In the genomic region with DNA sequence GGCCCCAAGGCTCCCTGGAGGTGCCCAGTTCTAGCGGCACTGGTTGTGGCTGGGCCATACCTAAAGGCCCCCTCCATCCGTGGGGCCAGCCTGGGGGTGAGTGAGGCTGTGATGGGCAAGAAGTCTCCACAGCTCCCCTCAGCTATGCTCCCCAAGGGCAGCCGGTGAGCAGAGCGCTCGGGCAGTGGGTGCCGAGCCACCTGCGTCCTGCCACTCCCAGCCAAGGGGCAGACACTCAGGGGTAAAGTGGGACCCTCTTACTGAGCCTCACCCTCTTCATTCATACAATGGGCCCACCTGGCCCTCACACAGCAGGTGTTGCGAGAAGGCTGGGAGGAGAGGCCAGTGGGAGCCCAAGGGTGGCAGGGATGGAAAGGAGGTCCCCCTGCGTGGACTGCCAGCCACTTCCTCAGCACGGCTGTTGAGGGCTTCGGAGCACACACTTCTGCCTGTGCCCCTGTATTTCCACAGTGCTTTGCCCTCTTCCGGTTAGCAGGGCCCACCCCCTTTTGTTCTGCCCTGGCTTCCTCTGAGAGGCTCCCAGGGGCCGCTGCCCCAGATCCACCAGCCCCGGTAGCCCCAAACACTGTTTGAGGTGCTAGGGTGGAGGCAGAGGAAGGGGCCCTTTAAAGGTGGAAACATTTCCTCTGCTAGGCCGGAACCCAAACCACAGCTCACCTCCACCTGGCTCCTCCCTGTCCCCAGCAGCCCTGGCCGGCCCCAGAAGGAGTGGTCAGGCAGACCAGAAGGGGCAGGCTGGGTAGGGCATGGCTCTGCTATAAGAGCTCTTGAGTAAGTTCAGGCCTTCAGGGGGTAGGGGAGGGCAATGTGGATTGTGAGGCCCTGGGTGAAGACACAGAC, we compare ENCODE assay signal across 8 cellular contexts. TPM values are rescaled to one million over a fixed set of nuclear protein-coding genes. Genes with fewer than 3 reads are reported as not detected.
DNase-seq lines count a peak whose midpoint lies in the region; ATAC-seq, FAIRE-seq and TF ChIP-seq lines count a peak whose summit lies in the region.

No MANE protein-coding gene starts in this region.

- H3K4me3 ChIP-seq in BLaER1: 0 out of 2 replicates have a peak overlapping the region, but pooled peaks have one; percentile 2

- no peak for FAIRE-seq in H54 (lab: Jason Lieb, UNC)

- peak overlapping the region; percentile 74 to 94 (median 86) for H3K27ac Mint-ChIP-seq in naive B cell

- H3K27me3 Mint-ChIP-seq in naive B cell: no peaks in the 10 kb centered on the region

- H3K9me3 Mint-ChIP-seq in naive B cell: peaks cover 0 to 2% (median 0%) of the 10 kb centered on the region in 7 donors

- H3K27me3 ChIP-seq in BLaER1: no peaks in the 10 kb centered on the region

- peak overlapping the region; percentile 82 for H3K4me2 ChIP-seq in BLaER1

- no peaks in the 10 kb centered on the region for H3K9me3 ChIP-seq in BLaER1

- peak overlapping the region in 7 of 8 donors; percentile 10 to 78 (median 60) for H3K4me3 Mint-ChIP-seq in naive B cell

- peaks cover 57 to 72% (median 63%) of the 10 kb centered on the region in 3 donors for H3K4me1 Mint-ChIP-seq in naive B cell

- H4K20me1 ChIP-seq in BLaER1: no peaks in the 10 kb centered on the region

- peak overlapping the region; percentile 66 for H3K9ac ChIP-seq in BLaER1

- H3K36me3 Mint-ChIP-seq in naive B cell: no peaks in the 10 kb centered on the region

- H3K4me1 ChIP-seq in BLaER1: peaks cover 45% of the 10 kb centered on the region

- H3K27ac ChIP-seq in BLaER1: peak overlapping the region; percentile 71

- DNase-seq in NOMO-1 treated with DMSO at 0.1 percent for 48 hours (lab: John Stamatoyannopoulos, UW; ENCODE audit: unreplicated experiment) (peak; percentile 63), naive B cell (no peak), NCI-H2081 treated with DMSO at 0.1 percent for 48 hours (lab: John Stamatoyannopoulos, UW) (no peak), H54 (ENCODE audit: insufficient read length, low spot score) (no peak), NCI-H2107 treated with DMSO at 0.1 percent for 48 hours (lab: John Stamatoyannopoulos, UW; ENCODE audit: unreplicated experiment) (no peak), pons (ENCODE audit: low spot score) (no peak)
- DNase-seq in activated naive CD4-positive, alpha-beta T cell treated with Interleukin-2 at 50 U/mL for 16 hours: peak; percentile 52

- TF ChIP-seq POLR2A in H54 (IDR thresholded peaks at IDR 0.05; ENCODE audit: low read depth, low read length): no peak

- ATAC-seq in naive B cell (ENCODE audit: low read depth in 2 of 2): peak; percentile 70 to 74

- no peaks in the 10 kb centered on the region for H3K36me3 ChIP-seq in BLaER1

RNA-seq across cellular contexts. Expression of a gene that starts 16.4 kb away (rescaled TPM):
- not detected for polyA plus RNA-seq in naive B cell (ENCODE audit: low read depth in 6 of 6)

RNA-seq across cellular contexts. Expression of a gene that starts 37.4 kb away (rescaled TPM):
- polyA plus RNA-seq in naive B cell (ENCODE audit: low read depth in 6 of 6): 10 to 100 TPM; 59.8 to 84.3 (median 64.0) TPM

Comparison
In these comparisons a context has a peak if more than half of its experiments do, and no peak if none do; other contexts are left out.
1. DNase-seq: peak in NOMO-1 treated with DMSO at 0.1 percent for 48 hours (single experiment) and activated naive CD4-positive, alpha-beta T cell treated with Interleukin-2 at 50 U/mL for 16 hours (single experiment); none in naive B cell (single experiment), NCI-H2081 treated with DMSO at 0.1 percent for 48 hours (single experiment), H54 (single experiment), NCI-H2107 treated with DMSO at 0.1 percent for 48 hours (single experiment) and pons (single experiment).